Comparison of ENCODE assay signal across 18 cellular contexts in the genomic region with DNA sequence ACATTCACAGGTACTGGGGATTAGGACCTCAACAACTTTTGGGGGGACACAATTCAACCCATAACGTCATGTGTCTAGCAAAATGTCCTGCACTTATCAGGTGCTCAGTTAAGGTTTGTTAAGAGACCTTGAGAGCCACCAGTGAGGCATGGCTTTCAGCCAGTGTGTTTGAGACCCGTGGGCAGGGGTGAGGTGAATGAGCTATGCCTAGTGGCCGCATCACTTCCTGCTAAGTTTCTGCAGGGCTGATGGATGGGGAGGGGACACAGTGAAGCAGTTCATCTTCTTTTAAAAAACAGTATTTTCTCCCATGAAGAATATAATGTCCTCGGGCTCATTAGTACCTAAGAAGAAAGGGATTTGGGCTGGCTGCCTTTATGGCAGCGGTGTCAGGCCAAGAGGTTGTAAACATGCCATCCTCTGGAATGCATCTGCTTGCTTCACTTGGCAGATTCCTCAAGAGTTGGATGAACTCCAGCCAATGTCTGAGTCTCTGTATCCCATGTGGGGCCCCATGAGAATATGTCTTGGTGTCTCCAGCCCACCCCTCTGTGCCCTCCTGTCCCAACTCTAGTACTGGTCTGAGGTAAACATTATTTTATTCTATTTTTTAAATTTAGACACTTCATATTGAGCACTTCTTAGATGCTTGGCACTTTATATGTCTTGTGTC.
DNase-seq lines count a peak whose midpoint lies in the region; ATAC-seq, FAIRE-seq and TF ChIP-seq lines count a peak whose summit lies in the region.
"Had no signal": no experiment of that assay in that cellular context is flagged by ENCODE, and none has a peak within 500 bp of the region (broad histone marks: within the 10 kb centered on the region; RNA-seq: fewer than 3 reads in every experiment).

No MANE protein-coding gene starts in this region.

- ATAC-seq in SK-N-SH treated with all-trans-retinoic acid at 6 μM for 48 hours (peak; percentile 76), HG03439 (IDR thresholded peaks at IDR 0.05; ENCODE audit: unreplicated experiment) (no peak), GM21717 (IDR thresholded peaks at IDR 0.05; ENCODE audit: unreplicated experiment) (no peak)
- ATAC-seq: T-cell had no signal

- peak; percentile 43 for DNase-seq in AG08395 (ENCODE audit: low spot score)
- no peak for DNase-seq in GM12891 (ENCODE audit: insufficient read length, low spot score)
- peak; percentile 17 for DNase-seq in glomerular visceral epithelial cell (ENCODE audit: extremely low spot score)
- DNase-seq in activated CD8-positive, alpha-beta memory T cell treated with anti-CD3 and anti-CD28 coated beads for 24 hours, result no peak
- no peak for DNase-seq in C1 segment of cervical spinal cord (lab: John Stamatoyannopoulos, UW)
- DNase-seq: adrenal gland, Caco-2, hippocampal formation, Karpas-422, kidney, NCI-H1417 treated with DMSO at 0.1 percent for 48 hours, nephron progenitor cell, RPMI8226, stomach, T-cell had no signal

- FAIRE-seq in GM12891 (lab: Jason Lieb, UNC), result peak; percentile 55
- FAIRE-seq: kidney had no signal

- TF ChIP-seq POLR2A in GM12891 (IDR thresholded peaks at IDR 0.05; ENCODE audit: low read depth, low read length), result no peak

TF ChIP-seq in GM12891, 5 proteins besides CTCF, POLR2A, EP300 and RAD21:
- TF ChIP-seq TAF1 (IDR thresholded peaks at IDR 0.05; ENCODE audit: low read depth, low read length) (no peak), POLR2AphosphoS5 (IDR thresholded peaks at IDR 0.05; ENCODE audit: low read depth, low read length) (no peak), POU2F2 (IDR thresholded peaks at IDR 0.05; ENCODE audit: low read depth, low read length) (no peak), SPI1 (IDR thresholded peaks at IDR 0.05; ENCODE audit: low read depth, low read length) (no peak), PAX5 (IDR thresholded peaks at IDR 0.05; ENCODE audit: insufficient read depth, low read length, severe bottlenecking) (no peak)

TF ChIP-seq in SK-N-SH treated with all-trans-retinoic acid at 6 μM for 48 hours, 23 proteins besides CTCF, POLR2A, EP300 and RAD21:
- TF ChIP-seq GLIS3 (CRISPR knock-in tag; IDR thresholded peaks at IDR 0.05) (no peak), BACH2 (CRISPR knock-in tag; IDR thresholded peaks at IDR 0.05; ENCODE audit: borderline replicate concordance) (no peak), OSR1 (CRISPR knock-in tag; IDR thresholded peaks at IDR 0.05) (no peak), ZFP3 (CRISPR knock-in tag; IDR thresholded peaks at IDR 0.05) (no peak), TCF4 (CRISPR knock-in tag; IDR thresholded peaks at IDR 0.05; ENCODE audit: borderline replicate concordance) (no peak), ZNF8 (CRISPR knock-in tag; IDR thresholded peaks at IDR 0.05) (no peak), RARB (CRISPR knock-in tag; IDR thresholded peaks at IDR 0.05) (no peak), TOX (CRISPR knock-in tag; IDR thresholded peaks at IDR 0.05; ENCODE audit: borderline replicate concordance) (no peak)
- TF ChIP-seq, protein P1, sequence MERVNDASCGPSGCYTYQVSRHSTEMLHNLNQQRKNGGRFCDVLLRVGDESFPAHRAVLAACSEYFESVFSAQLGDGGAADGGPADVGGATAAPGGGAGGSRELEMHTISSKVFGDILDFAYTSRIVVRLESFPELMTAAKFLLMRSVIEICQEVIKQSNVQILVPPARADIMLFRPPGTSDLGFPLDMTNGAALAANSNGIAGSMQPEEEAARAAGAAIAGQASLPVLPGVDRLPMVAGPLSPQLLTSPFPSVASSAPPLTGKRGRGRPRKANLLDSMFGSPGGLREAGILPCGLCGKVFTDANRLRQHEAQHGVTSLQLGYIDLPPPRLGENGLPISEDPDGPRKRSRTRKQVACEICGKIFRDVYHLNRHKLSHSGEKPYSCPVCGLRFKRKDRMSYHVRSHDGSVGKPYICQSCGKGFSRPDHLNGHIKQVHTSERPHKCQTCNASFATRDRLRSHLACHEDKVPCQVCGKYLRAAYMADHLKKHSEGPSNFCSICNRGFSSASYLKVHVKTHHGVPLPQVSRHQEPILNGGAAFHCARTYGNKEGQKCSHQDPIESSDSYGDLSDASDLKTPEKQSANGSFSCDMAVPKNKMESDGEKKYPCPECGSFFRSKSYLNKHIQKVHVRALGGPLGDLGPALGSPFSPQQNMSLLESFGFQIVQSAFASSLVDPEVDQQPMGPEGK (CRISPR knock-in tag; IDR thresholded peaks at IDR 0.05; ENCODE audit: borderline replicate concordance), result no peak
- TF ChIP-seq, protein P2, sequence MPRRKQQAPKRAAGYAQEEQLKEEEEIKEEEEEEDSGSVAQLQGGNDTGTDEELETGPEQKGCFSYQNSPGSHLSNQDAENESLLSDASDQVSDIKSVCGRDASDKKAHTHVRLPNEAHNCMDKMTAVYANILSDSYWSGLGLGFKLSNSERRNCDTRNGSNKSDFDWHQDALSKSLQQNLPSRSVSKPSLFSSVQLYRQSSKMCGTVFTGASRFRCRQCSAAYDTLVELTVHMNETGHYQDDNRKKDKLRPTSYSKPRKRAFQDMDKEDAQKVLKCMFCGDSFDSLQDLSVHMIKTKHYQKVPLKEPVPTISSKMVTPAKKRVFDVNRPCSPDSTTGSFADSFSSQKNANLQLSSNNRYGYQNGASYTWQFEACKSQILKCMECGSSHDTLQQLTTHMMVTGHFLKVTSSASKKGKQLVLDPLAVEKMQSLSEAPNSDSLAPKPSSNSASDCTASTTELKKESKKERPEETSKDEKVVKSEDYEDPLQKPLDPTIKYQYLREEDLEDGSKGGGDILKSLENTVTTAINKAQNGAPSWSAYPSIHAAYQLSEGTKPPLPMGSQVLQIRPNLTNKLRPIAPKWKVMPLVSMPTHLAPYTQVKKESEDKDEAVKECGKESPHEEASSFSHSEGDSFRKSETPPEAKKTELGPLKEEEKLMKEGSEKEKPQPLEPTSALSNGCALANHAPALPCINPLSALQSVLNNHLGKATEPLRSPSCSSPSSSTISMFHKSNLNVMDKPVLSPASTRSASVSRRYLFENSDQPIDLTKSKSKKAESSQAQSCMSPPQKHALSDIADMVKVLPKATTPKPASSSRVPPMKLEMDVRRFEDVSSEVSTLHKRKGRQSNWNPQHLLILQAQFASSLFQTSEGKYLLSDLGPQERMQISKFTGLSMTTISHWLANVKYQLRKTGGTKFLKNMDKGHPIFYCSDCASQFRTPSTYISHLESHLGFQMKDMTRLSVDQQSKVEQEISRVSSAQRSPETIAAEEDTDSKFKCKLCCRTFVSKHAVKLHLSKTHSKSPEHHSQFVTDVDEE (CRISPR knock-in tag; IDR thresholded peaks at IDR 0.05), result no peak
- TF ChIP-seq, protein P3, sequence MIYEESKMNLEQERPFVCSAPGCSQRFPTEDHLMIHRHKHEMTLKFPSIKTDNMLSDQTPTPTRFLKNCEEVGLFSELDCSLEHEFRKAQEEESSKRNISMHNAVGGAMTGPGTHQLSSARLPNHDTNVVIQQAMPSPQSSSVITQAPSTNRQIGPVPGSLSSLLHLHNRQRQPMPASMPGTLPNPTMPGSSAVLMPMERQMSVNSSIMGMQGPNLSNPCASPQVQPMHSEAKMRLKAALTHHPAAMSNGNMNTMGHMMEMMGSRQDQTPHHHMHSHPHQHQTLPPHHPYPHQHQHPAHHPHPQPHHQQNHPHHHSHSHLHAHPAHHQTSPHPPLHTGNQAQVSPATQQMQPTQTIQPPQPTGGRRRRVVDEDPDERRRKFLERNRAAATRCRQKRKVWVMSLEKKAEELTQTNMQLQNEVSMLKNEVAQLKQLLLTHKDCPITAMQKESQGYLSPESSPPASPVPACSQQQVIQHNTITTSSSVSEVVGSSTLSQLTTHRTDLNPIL (CRISPR knock-in tag; IDR thresholded peaks at IDR 0.05; ENCODE audit: low read depth), result no peak
- TF ChIP-seq, protein P4, sequence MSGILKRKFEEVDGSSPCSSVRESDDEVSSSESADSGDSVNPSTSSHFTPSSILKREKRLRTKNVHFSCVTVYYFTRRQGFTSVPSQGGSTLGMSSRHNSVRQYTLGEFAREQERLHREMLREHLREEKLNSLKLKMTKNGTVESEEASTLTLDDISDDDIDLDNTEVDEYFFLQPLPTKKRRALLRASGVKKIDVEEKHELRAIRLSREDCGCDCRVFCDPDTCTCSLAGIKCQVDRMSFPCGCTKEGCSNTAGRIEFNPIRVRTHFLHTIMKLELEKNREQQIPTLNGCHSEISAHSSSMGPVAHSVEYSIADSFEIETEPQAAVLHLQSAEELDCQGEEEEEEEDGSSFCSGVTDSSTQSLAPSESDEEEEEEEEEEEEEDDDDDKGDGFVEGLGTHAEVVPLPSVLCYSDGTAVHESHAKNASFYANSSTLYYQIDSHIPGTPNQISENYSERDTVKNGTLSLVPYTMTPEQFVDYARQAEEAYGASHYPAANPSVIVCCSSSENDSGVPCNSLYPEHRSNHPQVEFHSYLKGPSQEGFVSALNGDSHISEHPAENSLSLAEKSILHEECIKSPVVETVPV (CRISPR knock-in tag; IDR thresholded peaks at IDR 0.05), result no peak

Comparison
In these comparisons a context has a peak if more than half of its experiments do, and no peak if none do; other contexts are left out.
1. DNase-seq: peak in AG08395 (single experiment) and glomerular visceral epithelial cell (single experiment); none in GM12891 (single experiment), activated CD8-positive, alpha-beta memory T cell treated with anti-CD3 and anti-CD28 coated beads for 24 hours (single experiment) and C1 segment of cervical spinal cord (0 of 14).